17 cellular contexts compared by ENCODE assay signal in genomic region chr13:89565711-89566110, GRCh38.
DNase-seq lines count a peak whose midpoint lies in the region; TF ChIP-seq lines count a peak whose summit lies in the region.
"Had no signal": no experiment of that assay in that cellular context is flagged by ENCODE, and none has a peak within 500 bp of the region (broad histone marks: within the 10 kb centered on the region; RNA-seq: fewer than 3 reads in every experiment).

No MANE protein-coding gene starts in this region.

- H3K36me3 Mint-ChIP-seq in endodermal cell (ENCODE audit: low read depth) (no peaks in the 10 kb centered on the region), Caco-2 (ENCODE audit: insufficient read depth, unreplicated experiment) (no peaks in the 10 kb centered on the region)
- H3K36me3 Mint-ChIP-seq: CD8-positive, alpha-beta T cell had no signal

- H3K36me3 ChIP-seq in Karpas-422 (ENCODE audit: insufficient read depth, low read length): no peaks in the 10 kb centered on the region
- no peaks in the 10 kb centered on the region for H3K36me3 ChIP-seq in endodermal cell (ENCODE audit: control insufficient read depth, insufficient read depth, low read length)
- H3K36me3 ChIP-seq in Caco-2 (ENCODE audit: control insufficient read depth, insufficient read depth, low read length): no peaks in the 10 kb centered on the region
- no peaks in the 10 kb centered on the region for H3K36me3 ChIP-seq in H7 (replicated peaks; ENCODE audit: control insufficient read depth, insufficient read depth, low read length)
- H3K36me3 ChIP-seq: BLaER1 treated with 17β-estradiol and CSF1 and Interleukin-3, amounts not matched to agents 10 nM and 100 nM; HAP-1 had no signal

- no peak for DNase-seq in Karpas-422
- no peak for DNase-seq in endodermal cell
- peak; percentile 40 for DNase-seq in midbrain (lab: John Stamatoyannopoulos, UW)
- DNase-seq in activated T-cell treated with anti-CD3 and anti-CD28 coated beads for 4 hours: no peak
- no peak for DNase-seq in Caco-2
- no peak for DNase-seq in H7
- no peak for DNase-seq in mesenteric fat pad (ENCODE audit: low spot score)
- DNase-seq: 8988T; CD8-positive, alpha-beta T cell; DMS 273 treated with DMSO at 0.1 percent for 48 hours; DMS53; DND-41; EL had no signal

- H3K27me3 ChIP-seq in Karpas-422 (ENCODE audit: low read length): no peaks in the 10 kb centered on the region
- no peaks in the 10 kb centered on the region for H3K27me3 ChIP-seq in endodermal cell (ENCODE audit: control insufficient read depth, insufficient read depth, low read length, poor library complexity, severe bottlenecking)
- no peaks in the 10 kb centered on the region for H3K27me3 ChIP-seq in Caco-2 (replicated peaks; ENCODE audit: control insufficient read depth, insufficient read depth, low read length)
- no peaks in the 10 kb centered on the region for H3K27me3 ChIP-seq in H7 (ENCODE audit: control insufficient read depth, insufficient read depth, low read length)
- H3K27me3 ChIP-seq: BLaER1 treated with 17β-estradiol and CSF1 and Interleukin-3, amounts not matched to agents 10 nM and 100 nM had no signal

- peak overlapping the region; percentile 39; the same call in 1 of the 2 replicates for H2AFZ ChIP-seq in Karpas-422 (ENCODE audit: low read length)

- no peaks in the 10 kb centered on the region for H3K9me3 ChIP-seq in Karpas-422 (ENCODE audit: low read length)
- H3K9me3 ChIP-seq in endodermal cell (ENCODE audit: control insufficient read depth, low read length): peaks cover 23% of the 10 kb centered on the region
- no peaks in the 10 kb centered on the region for H3K9me3 ChIP-seq in Caco-2
- H3K9me3 ChIP-seq: HAP-1 had no signal

- no peak overlapping the region for H3K4me3 Mint-ChIP-seq in endodermal cell
- H3K4me3 Mint-ChIP-seq in Caco-2 (ENCODE audit: unreplicated experiment): no peak overlapping the region
- H3K4me3 Mint-ChIP-seq: B cell; CD8-positive, alpha-beta T cell had no signal

- POLR2A ChIA-PET in Caco-2 (lab: Charles Lee): no interaction called here

- H3K4me1 Mint-ChIP-seq in endodermal cell (no peaks in the 10 kb centered on the region), Caco-2 (ENCODE audit: low read depth, unreplicated experiment) (no peaks in the 10 kb centered on the region)
- H3K4me1 Mint-ChIP-seq: B cell had no signal

- no peak overlapping the region for H3K27ac ChIP-seq in Karpas-422 (ENCODE audit: low read length)
- peak overlapping the region; percentile 41 for H3K27ac ChIP-seq in endodermal cell (ENCODE audit: low read depth, low read length)
- H3K27ac ChIP-seq: BLaER1 treated with 17β-estradiol and CSF1 and Interleukin-3, amounts not matched to agents 10 nM and 100 nM had no signal

- H3K9ac ChIP-seq in Karpas-422 (ENCODE audit: low read length) (no peak overlapping the region), endodermal cell (ENCODE audit: extremely low read depth, low read length, poor library complexity, severe bottlenecking) (no peak overlapping the region)
- H3K9ac ChIP-seq: BLaER1 treated with 17β-estradiol and CSF1 and Interleukin-3, amounts not matched to agents 10 nM and 100 nM had no signal

- H3K27me3 Mint-ChIP-seq in endodermal cell (ENCODE audit: insufficient read depth): no peaks in the 10 kb centered on the region
- no peaks in the 10 kb centered on the region for H3K27me3 Mint-ChIP-seq in Caco-2 (ENCODE audit: insufficient read depth, unreplicated experiment)
- H3K27me3 Mint-ChIP-seq: B cell had no signal

- WGBS in endodermal cell (ENCODE audit: insufficient coverage in 1 of 2, insufficient read length in 1 of 2), 2 experiments: no CpG with 5 or more reads among the region's 1 CpG

- 0 out of 2 replicates have a peak, but pooled peaks cover 2% of the 10 kb centered on the region for H3K4me1 ChIP-seq in Karpas-422 (ENCODE audit: low read length)
- H3K4me1 ChIP-seq in endodermal cell (ENCODE audit: control insufficient read depth, insufficient read depth, low read length): no peaks in the 10 kb centered on the region
- no peaks in the 10 kb centered on the region for H3K4me1 ChIP-seq in Caco-2
- H3K4me1 ChIP-seq: BLaER1 treated with 17β-estradiol and CSF1 and Interleukin-3, amounts not matched to agents 10 nM and 100 nM; HAP-1 had no signal

- CTCF ChIA-PET in Caco-2 (lab: Charles Lee): no interaction called here

- no peaks in the 10 kb centered on the region for H3K79me2 ChIP-seq in Karpas-422 (ENCODE audit: low read length)

- H3K9me2 ChIP-seq in Karpas-422 (replicated peaks; ENCODE audit: insufficient read depth, low read length): no peaks in the 10 kb centered on the region

- intact Hi-C loops in Caco-2 (cut with micrococcal nuclease; ENCODE audit: unreplicated experiment): no loop called here

- H3K4me2 ChIP-seq in Karpas-422 (ENCODE audit: low read depth, low read length, poor library complexity, severe bottlenecking): no peak overlapping the region
- H3K4me2 ChIP-seq: BLaER1 treated with 17β-estradiol and CSF1 and Interleukin-3, amounts not matched to agents 10 nM and 100 nM had no signal

- no TSS peak for BruUV-seq in Caco-2 (replicated peaks; lab: Mats Ljungman, UMichigan)

- no peaks in the 10 kb centered on the region for H4K20me1 ChIP-seq in Karpas-422 (ENCODE audit: insufficient read depth, low read depth, low read length)
- H4K20me1 ChIP-seq: BLaER1 treated with 17β-estradiol and CSF1 and Interleukin-3, amounts not matched to agents 10 nM and 100 nM had no signal

- no peak overlapping the region for H3K27ac Mint-ChIP-seq in endodermal cell
- H3K27ac Mint-ChIP-seq in Caco-2 (ENCODE audit: unreplicated experiment): no peak overlapping the region
- H3K27ac Mint-ChIP-seq: B cell; CD8-positive, alpha-beta T cell had no signal

- TF ChIP-seq CTCF in endodermal cell (conservative IDR thresholded peaks at IDR 0.05) (no peak), Caco-2 (IDR thresholded peaks at IDR 0.05; ENCODE audit: insufficient read depth in 1 of 2, low read depth in 1 of 2, low read length in 1 of 2, severe bottlenecking in 1 of 2, unreplicated experiment in 1 of 2) (no peak)

- no peak overlapping the region for H3K4me3 ChIP-seq in Karpas-422 (ENCODE audit: low read length)
- no peak overlapping the region for H3K4me3 ChIP-seq in endodermal cell (ENCODE audit: low read length)
- no peak overlapping the region for H3K4me3 ChIP-seq in Caco-2 (ENCODE audit: low read depth, low read length)
- H3K4me3 ChIP-seq in H7 (ENCODE audit: insufficient read depth, low read depth, low read length): no peak overlapping the region
- H3K4me3 ChIP-seq: BLaER1 treated with 17β-estradiol and CSF1 and Interleukin-3, amounts not matched to agents 10 nM and 100 nM; GM12878; HAP-1 had no signal

- H3K9me3 Mint-ChIP-seq in endodermal cell (peaks cover 18% of the 10 kb centered on the region), Caco-2 (ENCODE audit: unreplicated experiment) (peaks cover 10% of the 10 kb centered on the region)
